Comparison of ENCODE assay signal across 16 cellular contexts in genomic region chr10:126130291-126130710, GRCh38.
DNase-seq lines count a peak whose midpoint lies in the region; ATAC-seq and TF ChIP-seq lines count a peak whose summit lies in the region.
"Had no signal": no experiment of that assay in that cellular context is flagged by ENCODE, and none has a peak within 500 bp of the region (broad histone marks: within the 10 kb centered on the region; RNA-seq: fewer than 3 reads in every experiment).

No MANE protein-coding gene starts in this region.

- no peak overlapping the region for H3K4me3 ChIP-seq in body of pancreas
- H3K4me3 ChIP-seq in neuronal stem cell (ENCODE audit: low read length in 2 of 2): no peak overlapping the region
- H3K4me3 ChIP-seq in tibial nerve: no peak overlapping the region
- H3K4me3 ChIP-seq: mucosa of descending colon, sigmoid colon, stomach had no signal

- H3K23ac ChIP-seq in neuronal stem cell (ENCODE audit: low read depth, low read length, poor library complexity): peak overlapping the region; percentile 21

- H3K18ac ChIP-seq in neuronal stem cell (ENCODE audit: low read length): peak overlapping the region; percentile 1

- no peak for TF ChIP-seq POLR2A in body of pancreas (IDR thresholded peaks at IDR 0.05)
- no peak for TF ChIP-seq POLR2A in tibial nerve (IDR thresholded peaks at IDR 0.05)

- no peak for TF ChIP-seq EP300 in tibial nerve (IDR thresholded peaks at IDR 0.05)

- no peak for TF ChIP-seq CTCF in body of pancreas (IDR thresholded peaks at IDR 0.05)
- no peak for TF ChIP-seq CTCF in tibial nerve (IDR thresholded peaks at IDR 0.05)

- H2BK5ac ChIP-seq in neuronal stem cell (ENCODE audit: low read length): peak overlapping the region; percentile 3

- peak overlapping the region; percentile 45 for H4K8ac ChIP-seq in neuronal stem cell (ENCODE audit: low read depth, low read length)

- H3K4me2 ChIP-seq in neuronal stem cell (ENCODE audit: insufficient read depth, low read length, poor library complexity, severe bottlenecking): no peak overlapping the region

- no peaks in the 10 kb centered on the region for H3K4me1 ChIP-seq in body of pancreas
- H3K4me1 ChIP-seq in neuronal stem cell (ENCODE audit: control insufficient read depth in 2 of 2, insufficient read depth in 1 of 2, low read depth in 1 of 2, low read length in 2 of 2): peaks cover 7 to 8% of the 10 kb centered on the region in 2 donors
- no peaks in the 10 kb centered on the region for H3K4me1 ChIP-seq in tibial nerve
- H3K4me1 ChIP-seq: sigmoid colon had no signal

- H2AK5ac ChIP-seq in neuronal stem cell (ENCODE audit: low read depth, low read length): peak overlapping the region; percentile 36

- peak overlapping the region; percentile 46 for H2AFZ ChIP-seq in neuronal stem cell (ENCODE audit: low read length)

- H3K27ac ChIP-seq in body of pancreas (no peak overlapping the region), neuronal stem cell (replicated peaks; ENCODE audit: low read length) (no peak overlapping the region), tibial nerve (no peak overlapping the region)
- H3K27ac ChIP-seq: epithelial cell of prostate, sigmoid colon, WERI-Rb-1 had no signal

- H3K36me3 ChIP-seq in body of pancreas (replicated peaks in 1 of 2; ENCODE audit: insufficient read depth in 1 of 2, low read depth in 2 of 2): no peaks in the 10 kb centered on the region
- no peaks in the 10 kb centered on the region for H3K36me3 ChIP-seq in neuronal stem cell (replicated peaks in 1 of 2; ENCODE audit: control insufficient read depth in 2 of 2, insufficient read depth in 2 of 2, low read length in 2 of 2)
- no peaks in the 10 kb centered on the region for H3K36me3 ChIP-seq in tibial nerve
- H3K36me3 ChIP-seq: sigmoid colon, stomach, WERI-Rb-1 had no signal

- no peak overlapping the region for H3K14ac ChIP-seq in neuronal stem cell (ENCODE audit: low read length)

- H3K9ac ChIP-seq in neuronal stem cell (ENCODE audit: low read depth, low read length, poor library complexity): no peak overlapping the region

- DNase-seq in body of pancreas (peak in 2 of 4 donors; percentile 11 to 15), glomerular visceral epithelial cell (ENCODE audit: extremely low spot score) (peak; percentile 66), neuronal stem cell (ENCODE audit: low spot score) (no peak), tibial nerve (ENCODE audit: low spot score in 2 of 2) (peak; percentile 16 to 17), NCI-H1436 treated with DMSO at 0.1 percent for 48 hours (lab: John Stamatoyannopoulos, UW) (no peak)
- DNase-seq: activated gamma-delta T cell treated with Interleukin-2 at 50 U/mL for 16 hours; CD8-positive, alpha-beta T cell; NCI-H226; sigmoid colon; stomach; WERI-Rb-1 had no signal

- WGBS in body of pancreas, 2 donors: 81 to 86% methylated on average over 9 of the region's 9 CpGs
- WGBS in neuronal stem cell (ENCODE audit: extremely low coverage in 2 of 2, insufficient read length in 2 of 2, insufficient replicate concordance in 1 of 2), 2 donors: no CpG with 5 or more reads among the region's 9 CpGs
- 60 to 74% methylated on average over 9 of the region's 9 CpGs for WGBS in tibial nerve, 2 donors

- ATAC-seq in body of pancreas: peak; percentile 48
- no peak for ATAC-seq in HG03565 (IDR thresholded peaks at IDR 0.05; ENCODE audit: unreplicated experiment)
- no peak for ATAC-seq in HG03108 (IDR thresholded peaks at IDR 0.05; ENCODE audit: unreplicated experiment)
- ATAC-seq: CD8-positive, alpha-beta T cell; HCT116; mucosa of descending colon had no signal

- H2BK120ac ChIP-seq in neuronal stem cell (ENCODE audit: low read depth, low read length): no peak overlapping the region

- H3K9me3 ChIP-seq in body of pancreas (no peaks in the 10 kb centered on the region), neuronal stem cell (replicated peaks in 1 of 2; ENCODE audit: control insufficient read depth in 2 of 2, insufficient read depth in 1 of 2, low read depth in 1 of 2, low read length in 2 of 2) (peaks cover 0 to 3% of the 10 kb centered on the region in 2 donors), tibial nerve (no peaks in the 10 kb centered on the region)
- H3K9me3 ChIP-seq: mucosa of descending colon, sigmoid colon, stomach had no signal

- H4K91ac ChIP-seq in neuronal stem cell (ENCODE audit: low read depth, low read length, poor library complexity): no peak overlapping the region

- H2BK12ac ChIP-seq in neuronal stem cell (ENCODE audit: low read length): no peak overlapping the region

- H2BK15ac ChIP-seq in neuronal stem cell (ENCODE audit: low read length): no peak overlapping the region

- H3K27me3 ChIP-seq in body of pancreas (no peaks in the 10 kb centered on the region), neuronal stem cell (ENCODE audit: control insufficient read depth in 3 of 3, insufficient read depth in 3 of 3, low read depth in 1 of 3, low read length in 3 of 3) (no peaks in the 10 kb centered on the region), tibial nerve (no peaks in the 10 kb centered on the region)
- H3K27me3 ChIP-seq: sigmoid colon, stomach had no signal

- H3K79me1 ChIP-seq in neuronal stem cell (ENCODE audit: low read depth, low read length): no peaks in the 10 kb centered on the region

- intact Hi-C loops in body of pancreas (cut with DNase I): no loop called here

- no peak overlapping the region for H3K4ac ChIP-seq in neuronal stem cell (ENCODE audit: low read length)

Comparison
In these comparisons a context has a peak if more than half of its experiments do, and no peak if none do; other contexts are left out.
1. DNase-seq: peak in glomerular visceral epithelial cell (single experiment) and tibial nerve (2 of 2); none in neuronal stem cell (single experiment) and NCI-H1436 treated with DMSO at 0.1 percent for 48 hours (single experiment).